Comparison of ENCODE assay signal across 1 cellular context in the genomic region with DNA sequence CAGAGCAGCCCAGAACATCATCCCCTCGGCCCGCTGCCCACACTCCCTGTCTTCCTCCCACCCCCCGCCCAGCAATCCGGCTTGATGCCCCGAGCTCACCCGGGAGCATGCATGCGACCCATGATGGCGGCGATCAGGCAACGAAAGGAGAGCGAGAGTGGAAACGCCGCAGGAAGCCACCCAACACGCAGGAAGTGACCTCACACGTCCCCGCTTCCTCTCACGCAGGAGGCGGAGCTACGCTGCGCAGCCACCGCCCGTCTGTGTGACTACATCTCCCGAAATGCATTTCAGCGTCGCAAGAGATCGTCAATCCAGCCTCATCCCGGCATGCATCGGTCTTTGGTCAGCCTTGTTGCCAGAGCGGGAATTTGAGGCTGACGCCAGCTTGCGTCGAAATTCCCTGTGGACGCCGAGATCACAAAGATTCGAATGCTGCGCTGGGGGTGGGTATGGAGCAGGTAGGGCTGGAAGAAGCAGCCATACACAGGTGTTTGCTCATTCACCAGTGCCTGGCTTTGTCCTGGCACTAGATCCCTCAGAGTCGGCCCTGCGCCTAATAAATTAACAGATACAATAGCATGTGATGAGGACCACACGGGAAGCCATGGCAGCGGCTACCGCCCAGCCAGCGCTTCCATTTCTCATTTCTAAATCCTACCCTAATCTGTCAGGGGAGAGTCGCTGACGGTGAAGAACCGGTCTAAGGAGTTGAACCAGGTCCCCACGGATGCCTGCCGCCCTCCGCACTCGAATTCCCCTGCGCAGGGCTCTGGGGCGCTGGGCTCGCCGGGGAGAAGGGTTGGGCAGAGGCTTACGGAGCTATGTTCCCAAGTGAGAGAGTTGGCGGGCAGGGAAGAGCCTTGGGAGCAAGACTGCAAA.
TF ChIP-seq lines count a peak whose summit lies in the region.

Gene RPS13, minus strand, starts transcription at position 148 of the 882 bp plus-strand sequence. Its CDS starts 26 bp downstream, at position 122.

TF ChIP-seq in K562, 482 proteins besides CTCF, POLR2A, EP300 and RAD21 (continued from another document and continues in another):
- TF ChIP-seq ZNF592 (IDR thresholded peaks at IDR 0.05) = peak; percentile 97
- TF ChIP-seq E2F6 (IDR thresholded peaks at IDR 0.05; ENCODE audit: borderline replicate concordance in 1 of 2, extremely low read depth in 1 of 2, insufficient read depth in 1 of 2, insufficient read length in 1 of 2, low read depth in 1 of 2, low read length in 1 of 2, poor library complexity in 1 of 2, severe bottlenecking in 1 of 2) = peak; percentile 99
- TF ChIP-seq ZNF253 (CRISPR knock-in tag; conservative IDR thresholded peaks at IDR 0.05) = no peak
- no peak for TF ChIP-seq SMARCB1 (IDR thresholded peaks at IDR 0.05; ENCODE audit: insufficient read length, low read depth)
- peak; percentile 47 for TF ChIP-seq SMAD1 (IDR thresholded peaks at IDR 0.05; ENCODE audit: low read depth, low read length, partially characterized antibody)
- peak; percentile 54 for TF ChIP-seq NEUROD1 (IDR thresholded peaks at IDR 0.05; ENCODE audit: borderline replicate concordance, low read depth, low read length, partially characterized antibody)
- TF ChIP-seq RB1 (IDR thresholded peaks at IDR 0.05; ENCODE audit: low read depth) = peak; percentile 78; the same call in 1 of the 2 replicates
- TF ChIP-seq RBFOX2 (IDR thresholded peaks at IDR 0.05; ENCODE audit: low read depth, low read length) = peak; percentile 99
- TF ChIP-seq, protein P1, sequence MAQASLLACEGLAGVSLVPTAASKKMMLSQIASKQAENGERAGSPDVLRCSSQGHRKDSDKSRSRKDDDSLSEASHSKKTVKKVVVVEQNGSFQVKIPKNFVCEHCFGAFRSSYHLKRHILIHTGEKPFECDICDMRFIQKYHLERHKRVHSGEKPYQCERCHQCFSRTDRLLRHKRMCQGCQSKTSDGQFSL (CRISPR knock-in tag; IDR thresholded peaks at IDR 0.05) = no peak
- TF ChIP-seq, protein P1 (tag; IDR thresholded peaks at IDR 0.05) = no peak
- TF ChIP-seq, protein P2, sequence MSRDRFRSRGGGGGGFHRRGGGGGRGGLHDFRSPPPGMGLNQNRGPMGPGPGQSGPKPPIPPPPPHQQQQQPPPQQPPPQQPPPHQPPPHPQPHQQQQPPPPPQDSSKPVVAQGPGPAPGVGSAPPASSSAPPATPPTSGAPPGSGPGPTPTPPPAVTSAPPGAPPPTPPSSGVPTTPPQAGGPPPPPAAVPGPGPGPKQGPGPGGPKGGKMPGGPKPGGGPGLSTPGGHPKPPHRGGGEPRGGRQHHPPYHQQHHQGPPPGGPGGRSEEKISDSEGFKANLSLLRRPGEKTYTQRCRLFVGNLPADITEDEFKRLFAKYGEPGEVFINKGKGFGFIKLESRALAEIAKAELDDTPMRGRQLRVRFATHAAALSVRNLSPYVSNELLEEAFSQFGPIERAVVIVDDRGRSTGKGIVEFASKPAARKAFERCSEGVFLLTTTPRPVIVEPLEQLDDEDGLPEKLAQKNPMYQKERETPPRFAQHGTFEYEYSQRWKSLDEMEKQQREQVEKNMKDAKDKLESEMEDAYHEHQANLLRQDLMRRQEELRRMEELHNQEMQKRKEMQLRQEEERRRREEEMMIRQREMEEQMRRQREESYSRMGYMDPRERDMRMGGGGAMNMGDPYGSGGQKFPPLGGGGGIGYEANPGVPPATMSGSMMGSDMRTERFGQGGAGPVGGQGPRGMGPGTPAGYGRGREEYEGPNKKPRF (IDR thresholded peaks at IDR 0.05; ENCODE audit: low read depth, low read length) = no peak
- peak; percentile 93; the same call in 1 of the 2 replicates for TF ChIP-seq PHF8 (IDR thresholded peaks at IDR 0.05; ENCODE audit: borderline replicate concordance, low read length)
- peak; percentile 93 to 94 for TF ChIP-seq NRF1 (conservative IDR thresholded peaks at IDR 0.05 in 1 of 2, IDR thresholded peaks at IDR 0.05 in 1 of 2)
- TF ChIP-seq ZBED1 (IDR thresholded peaks at IDR 0.05) = peak; percentile 47; the same call in 1 of the 2 replicates
- TF ChIP-seq, protein P3, sequence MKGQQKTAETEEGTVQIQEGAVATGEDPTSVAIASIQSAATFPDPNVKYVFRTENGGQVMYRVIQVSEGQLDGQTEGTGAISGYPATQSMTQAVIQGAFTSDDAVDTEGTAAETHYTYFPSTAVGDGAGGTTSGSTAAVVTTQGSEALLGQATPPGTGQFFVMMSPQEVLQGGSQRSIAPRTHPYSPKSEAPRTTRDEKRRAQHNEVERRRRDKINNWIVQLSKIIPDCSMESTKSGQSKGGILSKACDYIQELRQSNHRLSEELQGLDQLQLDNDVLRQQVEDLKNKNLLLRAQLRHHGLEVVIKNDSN (CRISPR knock-in tag; IDR thresholded peaks at IDR 0.05) = no peak; the same call in 1 of the 2 replicates
- TF ChIP-seq KLF1 (tag; IDR thresholded peaks at IDR 0.05) = peak; percentile 84
- TF ChIP-seq MLLT1 (IDR thresholded peaks at IDR 0.05) = peak in 1 of 2 experiments; percentile 17; a peak in 1 of 4 replicates
- TF ChIP-seq, protein P4, sequence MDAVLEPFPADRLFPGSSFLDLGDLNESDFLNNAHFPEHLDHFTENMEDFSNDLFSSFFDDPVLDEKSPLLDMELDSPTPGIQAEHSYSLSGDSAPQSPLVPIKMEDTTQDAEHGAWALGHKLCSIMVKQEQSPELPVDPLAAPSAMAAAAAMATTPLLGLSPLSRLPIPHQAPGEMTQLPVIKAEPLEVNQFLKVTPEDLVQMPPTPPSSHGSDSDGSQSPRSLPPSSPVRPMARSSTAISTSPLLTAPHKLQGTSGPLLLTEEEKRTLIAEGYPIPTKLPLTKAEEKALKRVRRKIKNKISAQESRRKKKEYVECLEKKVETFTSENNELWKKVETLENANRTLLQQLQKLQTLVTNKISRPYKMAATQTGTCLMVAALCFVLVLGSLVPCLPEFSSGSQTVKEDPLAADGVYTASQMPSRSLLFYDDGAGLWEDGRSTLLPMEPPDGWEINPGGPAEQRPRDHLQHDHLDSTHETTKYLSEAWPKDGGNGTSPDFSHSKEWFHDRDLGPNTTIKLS (IDR thresholded peaks at IDR 0.05; ENCODE audit: borderline replicate concordance, low read depth) = peak; percentile 85; the same call in 1 of the 2 replicates
- no peak for TF ChIP-seq ADNP (tag; IDR thresholded peaks at IDR 0.05)
- peak; percentile 77; the same call in 1 of the 2 replicates for TF ChIP-seq KAT7 (CRISPR knock-in tag; IDR thresholded peaks at IDR 0.05; ENCODE audit: borderline replicate concordance)
- TF ChIP-seq TEAD2 (tag; IDR thresholded peaks at IDR 0.05) = no peak; the same call in 1 of the 2 replicates
- TF ChIP-seq HLTF (IDR thresholded peaks at IDR 0.05) = no peak; the same call in 1 of the 2 replicates
- peak; percentile 86 to 92 for TF ChIP-seq SIX5 (IDR thresholded peaks at IDR 0.05; ENCODE audit: borderline replicate concordance in 1 of 2, insufficient read depth in 1 of 2, low read depth in 1 of 2, low read length in 2 of 2)
- TF ChIP-seq ZZZ3 (IDR thresholded peaks at IDR 0.05) = no peak
- TF ChIP-seq, protein P5, sequence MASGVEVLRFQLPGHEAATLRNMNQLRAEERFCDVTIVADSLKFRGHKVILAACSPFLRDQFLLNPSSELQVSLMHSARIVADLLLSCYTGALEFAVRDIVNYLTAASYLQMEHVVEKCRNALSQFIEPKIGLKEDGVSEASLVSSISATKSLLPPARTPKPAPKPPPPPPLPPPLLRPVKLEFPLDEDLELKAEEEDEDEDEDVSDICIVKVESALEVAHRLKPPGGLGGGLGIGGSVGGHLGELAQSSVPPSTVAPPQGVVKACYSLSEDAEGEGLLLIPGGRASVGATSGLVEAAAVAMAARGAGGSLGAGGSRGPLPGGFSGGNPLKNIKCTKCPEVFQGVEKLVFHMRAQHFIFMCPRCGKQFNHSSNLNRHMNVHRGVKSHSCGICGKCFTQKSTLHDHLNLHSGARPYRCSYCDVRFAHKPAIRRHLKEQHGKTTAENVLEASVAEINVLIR (CRISPR knock-in tag; IDR thresholded peaks at IDR 0.05) = peak; percentile 87
- TF ChIP-seq ZNF778 (CRISPR knock-in tag; IDR thresholded peaks at IDR 0.05) = no peak
- TF ChIP-seq, protein P6, sequence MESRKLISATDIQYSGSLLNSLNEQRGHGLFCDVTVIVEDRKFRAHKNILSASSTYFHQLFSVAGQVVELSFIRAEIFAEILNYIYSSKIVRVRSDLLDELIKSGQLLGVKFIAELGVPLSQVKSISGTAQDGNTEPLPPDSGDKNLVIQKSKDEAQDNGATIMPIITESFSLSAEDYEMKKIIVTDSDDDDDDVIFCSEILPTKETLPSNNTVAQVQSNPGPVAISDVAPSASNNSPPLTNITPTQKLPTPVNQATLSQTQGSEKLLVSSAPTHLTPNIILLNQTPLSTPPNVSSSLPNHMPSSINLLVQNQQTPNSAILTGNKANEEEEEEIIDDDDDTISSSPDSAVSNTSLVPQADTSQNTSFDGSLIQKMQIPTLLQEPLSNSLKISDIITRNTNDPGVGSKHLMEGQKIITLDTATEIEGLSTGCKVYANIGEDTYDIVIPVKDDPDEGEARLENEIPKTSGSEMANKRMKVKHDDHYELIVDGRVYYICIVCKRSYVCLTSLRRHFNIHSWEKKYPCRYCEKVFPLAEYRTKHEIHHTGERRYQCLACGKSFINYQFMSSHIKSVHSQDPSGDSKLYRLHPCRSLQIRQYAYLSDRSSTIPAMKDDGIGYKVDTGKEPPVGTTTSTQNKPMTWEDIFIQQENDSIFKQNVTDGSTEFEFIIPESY (CRISPR knock-in tag; IDR thresholded peaks at IDR 0.05) = 0 out of 2 replicates have a peak, but pooled peaks have one; percentile 4
- peak; percentile 43 for TF ChIP-seq FIP1L1 (IDR thresholded peaks at IDR 0.05; ENCODE audit: low read depth, low read length, poor library complexity, severe bottlenecking)
- peak; percentile 89 for TF ChIP-seq ATF4 (CRISPR knock-in tag; IDR thresholded peaks at IDR 0.05)
- TF ChIP-seq E2F4 (CRISPR knock-in tag; IDR thresholded peaks at IDR 0.05; ENCODE audit: low read depth) = peak; percentile 96
- TF ChIP-seq YBX1 (IDR thresholded peaks at IDR 0.05) = no peak
- no peak for TF ChIP-seq ZNF316 (IDR thresholded peaks at IDR 0.05)
- peak; percentile 84 for TF ChIP-seq FOXP1 (CRISPR knock-in tag; IDR thresholded peaks at IDR 0.05)
